37 cellular contexts compared by ENCODE assay signal in genomic region chr15:48182749-48183148, GRCh38. TPM values are rescaled to one million over a fixed set of nuclear protein-coding genes. Genes with fewer than 3 reads are reported as not detected.
"Had no signal": no experiment of that assay in that cellular context is flagged by ENCODE, and none has a peak within 500 bp of the region (broad histone marks: within the 10 kb centered on the region; RNA-seq: fewer than 3 reads in every experiment).

No MANE protein-coding gene starts in this region.

- H3K36me3 ChIP-seq: SJCRH30 had no signal

- FAIRE-seq: bronchial epithelial cell, RCC 7860, TTC549 had no signal

- H3K4me1 ChIP-seq: SJCRH30 had no signal

- ATAC-seq: activated naive CD8-positive, alpha-beta T cell treated with anti-CD3 and anti-CD28 coated beads, Interleukin-2, amount 50 U/mL, for 24 hours; activated T-cell treated with anti-CD3 and anti-CD28 coated beads, Interleukin-2, amount 50 U/mL, for 4 hours had no signal

- H3K27ac ChIP-seq: PC-9, SJCRH30, SK-N-MC had no signal

- H3K4me1 Mint-ChIP-seq: activated CD4-positive, alpha-beta T cell treated with anti-CD3 and anti-CD28 coated beads, Interleukin-2, amount 10 ng/mL, durations not matched to agents 24 days and 14 days; activated naive CD4-positive, alpha-beta T cell treated with anti-CD3 and anti-CD28 coated beads, Interleukin-2, amount 10 ng/mL, durations not matched to agents 7 days and 5 days; activated naive CD8-positive, alpha-beta T cell treated with anti-CD3 and anti-CD28 coated beads, Interleukin-2, amount 50 U/mL, for 24 hours had no signal

- H3K4me3 Mint-ChIP-seq: activated CD4-positive, alpha-beta T cell treated with anti-CD3 and anti-CD28 coated beads, Interleukin-2, amount 10 ng/mL, durations not matched to agents 24 days and 14 days; activated naive CD4-positive, alpha-beta T cell treated with anti-CD3 and anti-CD28 coated beads, Interleukin-2, amount 10 ng/mL, durations not matched to agents 7 days and 5 days; activated naive CD8-positive, alpha-beta T cell; activated naive CD8-positive, alpha-beta T cell treated with anti-CD3 and anti-CD28 coated beads, Interleukin-2, amount 50 U/mL, for 24 hours; activated T-cell treated with anti-CD3 and anti-CD28 coated beads, Interleukin-2, amount 50 U/mL, for 4 hours; activated T-helper 1 cell treated with anti-CD3 and anti-CD28 coated beads, Interleukin-12 subunit alpha, Interleukin-12 subunit beta, Interleukin-2, Interleukin-4 antibody, amounts not matched to agents 30 ng/mL and 10 ng/mL and 1 ng/mL, durations not matched to agents 14 hours and 24 hours and 36 hours had no signal

- H3K27ac Mint-ChIP-seq: activated CD4-positive, alpha-beta T cell treated with anti-CD3 and anti-CD28 coated beads, Interleukin-2, amount 10 ng/mL, durations not matched to agents 24 days and 14 days; activated naive CD4-positive, alpha-beta T cell treated with anti-CD3 and anti-CD28 coated beads, Interleukin-2, amount 10 ng/mL, durations not matched to agents 7 days and 5 days; activated naive CD8-positive, alpha-beta T cell; activated naive CD8-positive, alpha-beta T cell treated with anti-CD3 and anti-CD28 coated beads, Interleukin-2, amount 50 U/mL, for 24 hours; activated T-helper 1 cell treated with anti-CD3 and anti-CD28 coated beads, Interleukin-12 subunit alpha, Interleukin-12 subunit beta, Interleukin-2, Interleukin-4 antibody, amounts not matched to agents 30 ng/mL and 10 ng/mL and 1 ng/mL, durations not matched to agents 14 hours and 24 hours and 36 hours; brain had no signal

- H3K36me3 Mint-ChIP-seq: activated naive CD4-positive, alpha-beta T cell treated with anti-CD3 and anti-CD28 coated beads, Interleukin-2, amount 10 ng/mL, durations not matched to agents 7 days and 5 days; activated naive CD8-positive, alpha-beta T cell; brain had no signal

- H3K9me3 Mint-ChIP-seq: activated CD4-positive, alpha-beta T cell treated with anti-CD3 and anti-CD28 coated beads, Interleukin-2, amount 10 ng/mL, durations not matched to agents 24 days and 14 days; activated naive CD4-positive, alpha-beta T cell treated with anti-CD3 and anti-CD28 coated beads, Interleukin-2, amount 10 ng/mL, durations not matched to agents 7 days and 5 days; activated naive CD8-positive, alpha-beta T cell treated with anti-CD3 and anti-CD28 coated beads, Interleukin-2, amount 50 U/mL, for 24 hours; activated T-cell treated with anti-CD3 and anti-CD28 coated beads, Interleukin-2, amount 50 U/mL, for 4 hours; activated T-helper 1 cell treated with anti-CD3 and anti-CD28 coated beads, Interleukin-12 subunit alpha, Interleukin-12 subunit beta, Interleukin-2, Interleukin-4 antibody, amounts not matched to agents 30 ng/mL and 10 ng/mL and 1 ng/mL, durations not matched to agents 14 hours and 24 hours and 36 hours had no signal

- H2AFZ ChIP-seq: PC-9 had no signal

- H3K9me3 ChIP-seq: SJCRH30 had no signal

- H3K4me2 ChIP-seq: PC-9 had no signal

- DNase-seq: activated CD4-positive, alpha-beta T cell treated with anti-CD3 and anti-CD28 coated beads, Interleukin-2, amount 10 ng/mL, durations not matched to agents 24 days and 14 days; activated CD4-positive, alpha-beta T cell treated with anti-CD3 and anti-CD28 coated beads, Interleukin-2, amount 50 U/mL, for 48 hours; activated CD8-positive, alpha-beta memory T cell treated with anti-CD3 and anti-CD28 coated beads, Interleukin-2, amount 50 U/mL, for 4 hours; activated effector memory CD4-positive, alpha-beta T cell treated with Interleukin-2 at 50 U/mL for 16 hours; activated naive CD4-positive, alpha-beta T cell treated with anti-CD3 and anti-CD28 coated beads, Interleukin-2, amount 10 ng/mL, durations not matched to agents 7 days and 5 days; activated naive CD8-positive, alpha-beta T cell treated with anti-CD3 and anti-CD28 coated beads, Interleukin-2, amount 50 U/mL, for 24 hours; activated T-cell treated with anti-CD3 and anti-CD28 coated beads for 4 hours; activated T-cell treated with anti-CD3 and anti-CD28 coated beads, Interleukin-2, amount 50 U/mL, for 4 hours; anterior cingulate cortex; caudate nucleus; cerebellar nuclear complex; KG1; NCI-H1092 treated with DMSO at 0.1 percent for 48 hours; NCI-H1417; NCI-H146; NCI-H187; NCI-H2029 treated with DMSO at 0.1 percent for 48 hours; NCI-H2107; NCI-H2171; NCI-H510A; NCI-H526; NCI-H748 treated with DMSO at 0.1 percent for 48 hours; PC-9; SHP77; SJCRH30; T1000 had no signal

- H3K4me3 ChIP-seq: PC-9, SJCRH30, SK-N-MC had no signal

- H3K27me3 ChIP-seq: SJCRH30 had no signal

RNA-seq across cellular contexts. Expression of gene MYEF2, which starts 4.7 kb away (rescaled TPM):
- total RNA-seq: SJCRH30 had no signal

RNA-seq across cellular contexts. Expression of gene CTXN2, which starts 8.7 kb away (rescaled TPM):
- total RNA-seq: activated T-cell treated with anti-CD3 and anti-CD28 coated beads, Interleukin-2, amount 50 U/mL, for 4 hours; activated T-helper 1 cell treated with anti-CD3 and anti-CD28 coated beads, Interleukin-12 subunit alpha, Interleukin-12 subunit beta, Interleukin-2, Interleukin-4 antibody, amounts not matched to agents 30 ng/mL and 10 ng/mL and 1 ng/mL, durations not matched to agents 14 hours and 24 hours and 36 hours; bronchial epithelial cell; LHCN-M2; PC-9; SJCRH30; T-helper 1 cell treated with Interleukin-12 subunit alpha and Interleukin-12 subunit beta and Interleukin-4 antibody, amounts not matched to agents 30 ng/mL and 1 ng/mL, for 36 hours; T-helper 2 cell treated with Interferon-gamma antibody and Interleukin-4, amounts not matched to agents 100 ng/mL and 5 ng/mL, for 36 hours had no signal

RNA-seq across cellular contexts. Expression of gene SLC12A1, which starts 23.4 kb away (rescaled TPM):
- total RNA-seq: activated CD4-positive, alpha-beta T cell treated with anti-CD3 and anti-CD28 coated beads, Interleukin-2, amount 10 ng/mL, durations not matched to agents 24 days and 14 days; activated T-cell treated with anti-CD3 and anti-CD28 coated beads, Interleukin-2, amount 50 U/mL, for 4 hours; activated T-helper 1 cell treated with anti-CD3 and anti-CD28 coated beads, Interleukin-12 subunit alpha, Interleukin-12 subunit beta, Interleukin-2, Interleukin-4 antibody, amounts not matched to agents 30 ng/mL and 10 ng/mL and 1 ng/mL, durations not matched to agents 14 hours and 24 hours and 36 hours; bronchial epithelial cell; LHCN-M2; OCI-LY7; PC-9; SJCRH30; T-helper 1 cell treated with Interleukin-12 subunit alpha and Interleukin-12 subunit beta and Interleukin-4 antibody, amounts not matched to agents 30 ng/mL and 1 ng/mL, for 36 hours; T-helper 2 cell treated with Interferon-gamma antibody and Interleukin-4, amounts not matched to agents 100 ng/mL and 5 ng/mL, for 36 hours had no signal
